In genomic region chr9:106066937-106067545, GRCh38 we compare ENCODE assay signal across 24 cellular contexts.
DNase-seq lines count a peak whose midpoint lies in the region; ATAC-seq, FAIRE-seq and TF ChIP-seq lines count a peak whose summit lies in the region.
"Had no signal": no experiment of that assay in that cellular context is flagged by ENCODE, and none has a peak within 500 bp of the region (broad histone marks: within the 10 kb centered on the region; RNA-seq: fewer than 3 reads in every experiment).

No MANE protein-coding gene starts in this region.

- 2% methylated on average over 8 of the region's 8 CpGs for WGBS in K562 (ENCODE audit: insufficient coverage, low coverage, missing lambda C conversion rate)

- H3K9me3 Mint-ChIP-seq in activated CD4-positive, alpha-beta memory T cell treated with anti-CD3 and anti-CD28 coated beads for 36 hours = no peaks in the 10 kb centered on the region

- H3K79me2 ChIP-seq in K562 (ENCODE audit: control insufficient read depth, insufficient read depth, low read length) = no peaks in the 10 kb centered on the region

- no peaks in the 10 kb centered on the region for H3K4me1 Mint-ChIP-seq in activated CD4-positive, alpha-beta memory T cell treated with anti-CD3 and anti-CD28 coated beads for 36 hours (ENCODE audit: low read depth)
- H3K4me1 Mint-ChIP-seq: CD4-positive, alpha-beta memory T cell; T-cell had no signal

- CTCF ChIA-PET in K562 (lab: Yijun Ruan, JAX; ENCODE audit: low intra/inter-chr PET ratio) = no interaction called here
- CTCF ChIA-PET in activated CD4-positive, alpha-beta memory T cell treated with anti-CD3 and anti-CD28 coated beads for 36 hours (lab: Charles Lee) = no interaction called here

- TF ChIP-seq EP300 in K562 (IDR thresholded peaks at IDR 0.05; ENCODE audit: low read length) = no peak

- POLR2A ChIA-PET in K562 (lab: Yijun Ruan, JAX) = no interaction called here
- POLR2A ChIA-PET in activated CD4-positive, alpha-beta memory T cell treated with anti-CD3 and anti-CD28 coated beads for 36 hours (lab: Charles Lee) = no interaction called here

- no peak overlapping the region for H3K27ac Mint-ChIP-seq in activated CD4-positive, alpha-beta memory T cell treated with anti-CD3 and anti-CD28 coated beads for 36 hours
- H3K27ac Mint-ChIP-seq: CD4-positive, alpha-beta memory T cell; T-cell had no signal

- H4K20me1 ChIP-seq in K562 (replicated peaks; ENCODE audit: control insufficient read depth, insufficient read depth, low read length) = no peaks in the 10 kb centered on the region
- H4K20me1 ChIP-seq: BLaER1 treated with 17β-estradiol and CSF1 and Interleukin-3, amounts not matched to agents 10 nM and 100 nM had no signal

- no peaks in the 10 kb centered on the region for H3K9me1 ChIP-seq in K562 (ENCODE audit: control insufficient read depth, insufficient read depth, low read length)

- TF ChIP-seq CTCF in AG10803 (conservative IDR thresholded peaks at IDR 0.05; ENCODE audit: low read length) (no peak), K562 (IDR thresholded peaks at IDR 0.05 in 2 of 3, conservative IDR thresholded peaks at IDR 0.05 in 1 of 3; ENCODE audit: insufficient read depth in 2 of 3, low read depth in 1 of 3, low read length in 3 of 3) (no peak)

- in situ Hi-C loops in K562 (cut with MboI) = no loop called here

- H3K36me3 Mint-ChIP-seq in activated CD4-positive, alpha-beta memory T cell treated with anti-CD3 and anti-CD28 coated beads for 36 hours = no peaks in the 10 kb centered on the region
- H3K36me3 Mint-ChIP-seq: CD4-positive, alpha-beta memory T cell; T-cell had no signal

- H2AFZ ChIP-seq in K562 (ENCODE audit: low read depth, low read length) = no peak overlapping the region

- H3K27me3 Mint-ChIP-seq in activated CD4-positive, alpha-beta memory T cell treated with anti-CD3 and anti-CD28 coated beads for 36 hours = no peaks in the 10 kb centered on the region
- H3K27me3 Mint-ChIP-seq: CD4-positive, alpha-beta memory T cell; T-cell had no signal

- no peak overlapping the region for H3K4me2 ChIP-seq in K562 (ENCODE audit: insufficient read depth, low read length)
- H3K4me2 ChIP-seq: BLaER1 treated with 17β-estradiol and CSF1 and Interleukin-3, amounts not matched to agents 10 nM and 100 nM; KMS-11 had no signal

- H3K36me3 ChIP-seq in K562 (ENCODE audit: control insufficient read depth, insufficient read depth, low read length) (no peaks in the 10 kb centered on the region), rectal smooth muscle tissue (ENCODE audit: control insufficient read depth, insufficient read depth, low read length) (no peaks in the 10 kb centered on the region)
- H3K36me3 ChIP-seq: BLaER1 treated with 17β-estradiol and CSF1 and Interleukin-3, amounts not matched to agents 10 nM and 100 nM had no signal

- no peaks in the 10 kb centered on the region for H3K9me3 ChIP-seq in K562 (replicated peaks; ENCODE audit: control insufficient read depth, insufficient read depth, low read depth, low read length)
- H3K9me3 ChIP-seq: BLaER1 treated with 17β-estradiol and CSF1 and Interleukin-3, amounts not matched to agents 10 nM and 100 nM; Caco-2 had no signal

- BruUV-seq in K562 (replicated peaks; lab: Mats Ljungman, UMichigan) = no TSS peak

- peak; percentile 11 for DNase-seq in DMS 273 (lab: John Stamatoyannopoulos, UW; ENCODE audit: unreplicated experiment)
- no peak for DNase-seq in DMS 273 treated with DMSO at 0.1 percent for 48 hours (lab: John Stamatoyannopoulos, UW)
- DNase-seq in AG10803 (ENCODE audit: low read depth) = peak; percentile 2
- no peak for DNase-seq in K562 (ENCODE audit: extremely low read depth in 1 of 4, low spot score in 3 of 4)
- no peak for DNase-seq in activated CD4-positive, alpha-beta memory T cell treated with anti-CD3 and anti-CD28 coated beads for 36 hours
- DNase-seq in stimulated activated CD4-positive, alpha-beta T cell treated with anti-CD3 and anti-CD28 coated beads, Interleukin-4, amount 100 ng/mL, for 4 hours = no peak
- no peak for DNase-seq in NCI-H2029 treated with DMSO at 0.1 percent for 48 hours (lab: John Stamatoyannopoulos, UW)
- DNase-seq: ACHN; Caco-2; CD4-positive, alpha-beta memory T cell; EL; NCI-H1092 treated with DMSO at 0.1 percent for 48 hours; NCI-H1436 treated with DMSO at 0.1 percent for 48 hours; NCI-H1930; NCI-H774; NK-92 treated with Interleukin-12 subunit alpha and Interleukin-12 subunit beta, amount 100 ng/mL, for 24 hours; T-cell had no signal

- FAIRE-seq in K562 (lab: Jason Lieb, UNC) = no peak
- FAIRE-seq: H54 had no signal

- H3K4me3 Mint-ChIP-seq in activated CD4-positive, alpha-beta memory T cell treated with anti-CD3 and anti-CD28 coated beads for 36 hours = no peak overlapping the region
- H3K4me3 Mint-ChIP-seq: CD4-positive, alpha-beta memory T cell; T-cell had no signal

- H3K4me1 ChIP-seq in K562 (replicated peaks in 1 of 2; ENCODE audit: control insufficient read depth in 2 of 2, insufficient read depth in 2 of 2, low read length in 2 of 2) (no peaks in the 10 kb centered on the region), rectal smooth muscle tissue (ENCODE audit: control insufficient read depth, insufficient read depth, low read length) (peaks cover 12% of the 10 kb centered on the region)
- H3K4me1 ChIP-seq: BLaER1 treated with 17β-estradiol and CSF1 and Interleukin-3, amounts not matched to agents 10 nM and 100 nM; Caco-2 had no signal

- TF ChIP-seq RAD21 in K562 (CRISPR knock-in tag; conservative IDR thresholded peaks at IDR 0.05 in 1 of 2, IDR thresholded peaks at IDR 0.05 in 1 of 2) = no peak

- no peak overlapping the region for H3K27ac ChIP-seq in K562 (ENCODE audit: extremely low read depth, low read depth, low read length)
- H3K27ac ChIP-seq in rectal smooth muscle tissue (ENCODE audit: low read depth, low read length) = peak overlapping the region; percentile 28
- H3K27ac ChIP-seq: 22Rv1; BLaER1 treated with 17β-estradiol and CSF1 and Interleukin-3, amounts not matched to agents 10 nM and 100 nM; HL-60; KMS-11 had no signal

- H3K4me3 ChIP-seq in AG10803 (ENCODE audit: low read length) = no peak overlapping the region
- H3K4me3 ChIP-seq in K562 = no peak overlapping the region
- H3K4me3 ChIP-seq in rectal smooth muscle tissue (ENCODE audit: low read length) = no peak overlapping the region
- H3K4me3 ChIP-seq: BLaER1 treated with 17β-estradiol and CSF1 and Interleukin-3, amounts not matched to agents 10 nM and 100 nM had no signal

- H3K27me3 ChIP-seq in K562 (ENCODE audit: control insufficient read depth in 2 of 2, insufficient read depth in 2 of 2, low read length in 2 of 2) = no peaks in the 10 kb centered on the region
- no peaks in the 10 kb centered on the region for H3K27me3 ChIP-seq in rectal smooth muscle tissue (ENCODE audit: control insufficient read depth, insufficient read depth, low read length)
- H3K27me3 ChIP-seq: BLaER1 treated with 17β-estradiol and CSF1 and Interleukin-3, amounts not matched to agents 10 nM and 100 nM had no signal

- intact Hi-C loops in K562 (cut with micrococcal nuclease) = no loop called here
- intact Hi-C loops in activated CD4-positive, alpha-beta memory T cell treated with anti-CD3 and anti-CD28 coated beads for 36 hours (cut with micrococcal nuclease) = no loop called here

- no peak for ATAC-seq in K562
- ATAC-seq: Panc1, T-cell had no signal

- H3K9ac ChIP-seq in K562 (ENCODE audit: insufficient read depth in 1 of 2, low read depth in 2 of 2, low read length in 2 of 2) (no peak overlapping the region), rectal smooth muscle tissue (ENCODE audit: low read length) (no peak overlapping the region)
- H3K9ac ChIP-seq: BLaER1 treated with 17β-estradiol and CSF1 and Interleukin-3, amounts not matched to agents 10 nM and 100 nM; KMS-11 had no signal

- TF ChIP-seq POLR2A in K562 (conservative IDR thresholded peaks at IDR 0.05) = no peak

TF ChIP-seq in K562, 482 proteins besides CTCF, POLR2A, EP300 and RAD21:
- TF ChIP-seq STAT5B (CRISPR knock-in tag; IDR thresholded peaks at IDR 0.05) = no peak
- TF ChIP-seq C11orf30 (IDR thresholded peaks at IDR 0.05; ENCODE audit: low read depth) = no peak
- TF ChIP-seq RFX1 (IDR thresholded peaks at IDR 0.05) = peak; percentile 75

Comparison
In these comparisons a context has a peak if more than half of its experiments do, and no peak if none do; other contexts are left out.
1. DNase-seq: peak in DMS 273 (single experiment) and AG10803 (single experiment); none in DMS 273 treated with DMSO at 0.1 percent for 48 hours (single experiment), K562 (0 of 4), activated CD4-positive, alpha-beta memory T cell treated with anti-CD3 and anti-CD28 coated beads for 36 hours (single experiment), stimulated activated CD4-positive, alpha-beta T cell treated with anti-CD3 and anti-CD28 coated beads, Interleukin-4, amount 100 ng/mL, for 4 hours (0 of 2) and NCI-H2029 treated with DMSO at 0.1 percent for 48 hours (single experiment).